8 cellular contexts compared by ENCODE assay signal in genomic region chr19:57363734-57364181, GRCh38. TPM values are rescaled to one million over a fixed set of nuclear protein-coding genes. Genes with fewer than 3 reads are reported as not detected.
A peak's percentile ranks its signal among the peaks of the same experiment; 100 is the strongest.
DNase-seq lines count a peak whose midpoint lies in the region; ATAC-seq and TF ChIP-seq lines count a peak whose summit lies in the region.

No MANE protein-coding gene starts in this region.

- H2BK15ac ChIP-seq in H9 (ENCODE audit: low read depth, low read length): no peak overlapping the region

- H3K14ac ChIP-seq in H9 (ENCODE audit: insufficient read depth, low read length): no peak overlapping the region

- intact Hi-C loops in esophagus muscularis mucosa (cut with DNase I): loop anchor here (2.0 kb wide), 1 partner anchor 25 kb away; the partner anchor contains the start of gene ZNF548

- TF ChIP-seq POLR2A in esophagus muscularis mucosa (IDR thresholded peaks at IDR 0.05; ENCODE audit: low read depth): no peak

- H3K4me1 Mint-ChIP-seq in H9 (peaks cover 9 to 11% of the 10 kb centered on the region in 2 experiments), nephron (peaks cover 19% of the 10 kb centered on the region)

- peak overlapping the region; percentile 78 to 96 (median 87) for H3K9ac ChIP-seq in BLaER1 treated with 17β-estradiol and CSF1 and Interleukin-3, amounts not matched to agents 10 nM and 100 nM
- peak overlapping the region; percentile 52 for H3K9ac ChIP-seq in H9 (ENCODE audit: extremely low read depth, insufficient read length, low read length)

- no peak overlapping the region for H3K18ac ChIP-seq in H9 (ENCODE audit: insufficient read length, low read depth, low read length)

- TF ChIP-seq EP300 in esophagus muscularis mucosa (IDR thresholded peaks at IDR 0.05): no peak

- H3K9me3 Mint-ChIP-seq in H9 (no peaks in the 10 kb centered on the region), nephron (peaks cover 18% of the 10 kb centered on the region)

- H2BK120ac ChIP-seq in H9 (ENCODE audit: low read depth, low read length, poor library complexity, severe bottlenecking): no peak overlapping the region

- H3K27ac ChIP-seq in BLaER1 treated with 17β-estradiol and CSF1 and Interleukin-3, amounts not matched to agents 10 nM and 100 nM: peak overlapping the region; percentile 67 to 88 (median 79)
- H3K27ac ChIP-seq in H9 (ENCODE audit: insufficient read length, low read depth, low read length) (no peak overlapping the region), esophagus muscularis mucosa (replicated peaks in 1 of 4) (peak overlapping the region; percentile 93 to 98 (median 97))

- H3K4me3 Mint-ChIP-seq in H9 (peak overlapping the region; percentile 88 to 92), nephron (peak overlapping the region; percentile 95 to 98 (median 96))

- H4K91ac ChIP-seq in H9 (ENCODE audit: insufficient read length, low read depth, low read length): no peak overlapping the region

- no peak overlapping the region for H2AK5ac ChIP-seq in H9 (ENCODE audit: insufficient read length, low read length)

- H3K27me3 Mint-ChIP-seq in H9 (ENCODE audit: low read depth) (no peaks in the 10 kb centered on the region), nephron (ENCODE audit: low read depth) (no peaks in the 10 kb centered on the region)

- no peak overlapping the region for H2BK20ac ChIP-seq in H9 (ENCODE audit: low read depth, low read length, poor library complexity, severe bottlenecking)

- peak; percentile 28 for ATAC-seq in SK-N-SH treated with all-trans-retinoic acid at 6 μM for 48 hours

- no peak overlapping the region for H2BK5ac ChIP-seq in H9 (ENCODE audit: insufficient read length, low read length)

- H3K79me1 ChIP-seq in H9 (ENCODE audit: insufficient read depth, low read depth, low read length, poor library complexity, severe bottlenecking): no peaks in the 10 kb centered on the region

- no peak overlapping the region for H2BK12ac ChIP-seq in H9 (ENCODE audit: insufficient read length, low read depth, low read length)

- peaks cover 5% of the 10 kb centered on the region for H3K23me2 ChIP-seq in H9 (ENCODE audit: insufficient read length, low read depth, low read length, poor library complexity, severe bottlenecking)

- H4K20me1 ChIP-seq in BLaER1 treated with 17β-estradiol and CSF1 and Interleukin-3, amounts not matched to agents 10 nM and 100 nM: peaks cover 0 to 19% (median 3%) of the 10 kb centered on the region in 11 experiments; a peak in 4 of 22 replicates
- no peaks in the 10 kb centered on the region for H4K20me1 ChIP-seq in H9 (ENCODE audit: control insufficient read depth, insufficient read depth, insufficient read length)

- H4K5ac ChIP-seq in H9 (ENCODE audit: insufficient read length, low read depth, low read length): no peak overlapping the region

- no peaks in the 10 kb centered on the region for H3K9me3 ChIP-seq in BLaER1 treated with 17β-estradiol and CSF1 and Interleukin-3, amounts not matched to agents 10 nM and 100 nM (replicated peaks in 1 of 11)
- no peaks in the 10 kb centered on the region for H3K9me3 ChIP-seq in H9 (ENCODE audit: control insufficient read depth, low read depth, low read length)
- peaks cover 0 to 24% (median 3%) of the 10 kb centered on the region in 4 donors for H3K9me3 ChIP-seq in esophagus muscularis mucosa

- peaks cover 11 to 17% (median 15%) of the 10 kb centered on the region in 10 experiments for H3K4me1 ChIP-seq in BLaER1 treated with 17β-estradiol and CSF1 and Interleukin-3, amounts not matched to agents 10 nM and 100 nM
- H3K4me1 ChIP-seq in H9 (ENCODE audit: insufficient read depth, low read length) (no peaks in the 10 kb centered on the region), esophagus muscularis mucosa (peaks cover 14 to 24% (median 18%) of the 10 kb centered on the region in 4 donors)

- H3K36me3 Mint-ChIP-seq in H9 (ENCODE audit: insufficient read depth in 1 of 3, low read depth in 3 of 3) (peaks cover 0 to 4% (median 0%) of the 10 kb centered on the region in 3 experiments; a peak in 3 of 7 replicates), nephron (ENCODE audit: low read depth) (peaks cover 55% of the 10 kb centered on the region)

- H3K23ac ChIP-seq in H9 (ENCODE audit: insufficient read length, low read depth, low read length): no peak overlapping the region

- no peak overlapping the region for H4K8ac ChIP-seq in H9 (replicated peaks; ENCODE audit: insufficient read length, low read depth, low read length)

- no peak overlapping the region for H3T11ph ChIP-seq in H9 (ENCODE audit: low read length)

- no peak overlapping the region for H3K4ac ChIP-seq in H9 (ENCODE audit: low read depth, low read length)

- H3K27ac Mint-ChIP-seq in H9 (peak overlapping the region in 2 of 3 experiments; percentile 89 to 94; a peak in 4 of 7 replicates), nephron (peak overlapping the region; percentile 21 to 98 (median 92))

- no peak for TF ChIP-seq CTCF in H9 (conservative IDR thresholded peaks at IDR 0.05)
- TF ChIP-seq CTCF in esophagus muscularis mucosa (IDR thresholded peaks at IDR 0.05): no peak
- TF ChIP-seq CTCF in nephron (IDR thresholded peaks at IDR 0.05; ENCODE audit: unreplicated experiment in 3 of 3): no peak

- H3K4me2 ChIP-seq in BLaER1 treated with 17β-estradiol and CSF1 and Interleukin-3, amounts not matched to agents 10 nM and 100 nM: peak overlapping the region; percentile 89 to 98 (median 96)
- H3K4me2 ChIP-seq in H9 (ENCODE audit: insufficient read depth, insufficient read length, low read length): peak overlapping the region; percentile 93

- no peak overlapping the region for H3K56ac ChIP-seq in H9 (ENCODE audit: insufficient read length, low read depth, low read length)

- DNase-seq in H9 (no peak), esophagus muscularis mucosa (ENCODE audit: extremely low spot score) (no peak), foreskin melanocyte (no peak), AML-193 (lab: John Stamatoyannopoulos, UW) (no peak)
- no peak for DNase-seq in stimulated activated CD8-positive, alpha-beta memory T cell treated with anti-CD3 and anti-CD28 coated beads, Interleukin-4, amount 100 ng/mL, for 48 hours

- H3K4me3 ChIP-seq in BLaER1 treated with 17β-estradiol and CSF1 and Interleukin-3, amounts not matched to agents 10 nM and 100 nM: peak overlapping the region; percentile 81 to 93 (median 85)
- H3K4me3 ChIP-seq in esophagus muscularis mucosa: peak overlapping the region; percentile 83 to 94 (median 86)

- no peaks in the 10 kb centered on the region for H3K27me3 ChIP-seq in BLaER1 treated with 17β-estradiol and CSF1 and Interleukin-3, amounts not matched to agents 10 nM and 100 nM
- no peaks in the 10 kb centered on the region for H3K27me3 ChIP-seq in H9 (ENCODE audit: insufficient read depth, low read length)
- no peaks in the 10 kb centered on the region for H3K27me3 ChIP-seq in esophagus muscularis mucosa

- no CpG with 5 or more reads among the region's 14 CpGs for WGBS in H9 (ENCODE audit: extremely low coverage, insufficient read length, low lambda C conversion rate)
- 1% methylated on average over 10 of the region's 14 CpGs for WGBS in esophagus muscularis mucosa

- peaks cover 4% of the 10 kb centered on the region; the same call in 1 of the 2 replicates for H3K79me2 ChIP-seq in H9 (ENCODE audit: insufficient read depth, low read length)

- H2AFZ ChIP-seq in H9 (ENCODE audit: low read length): no peak overlapping the region

- peaks cover 14 to 45% (median 28%) of the 10 kb centered on the region in 11 experiments for H3K36me3 ChIP-seq in BLaER1 treated with 17β-estradiol and CSF1 and Interleukin-3, amounts not matched to agents 10 nM and 100 nM
- H3K36me3 ChIP-seq in esophagus muscularis mucosa: peaks cover 0 to 17% (median 8%) of the 10 kb centered on the region in 4 donors

TF ChIP-seq in SK-N-SH treated with all-trans-retinoic acid at 6 μM for 48 hours, 23 proteins besides CTCF, POLR2A, EP300 and RAD21 (continues in another document):
- TF ChIP-seq CSDC2 (CRISPR knock-in tag; IDR thresholded peaks at IDR 0.05) (no peak), ZFP3 (CRISPR knock-in tag; IDR thresholded peaks at IDR 0.05) (no peak), BACH2 (CRISPR knock-in tag; IDR thresholded peaks at IDR 0.05; ENCODE audit: borderline replicate concordance) (no peak), OSR1 (CRISPR knock-in tag; IDR thresholded peaks at IDR 0.05) (no peak), ZNF565 (CRISPR knock-in tag; conservative IDR thresholded peaks at IDR 0.05; ENCODE audit: low read depth) (no peak), ZNF70 (CRISPR knock-in tag; IDR thresholded peaks at IDR 0.05) (no peak), ARNTL (CRISPR knock-in tag; IDR thresholded peaks at IDR 0.05; ENCODE audit: borderline replicate concordance, low read depth) (no peak)
- TF ChIP-seq, protein P1, sequence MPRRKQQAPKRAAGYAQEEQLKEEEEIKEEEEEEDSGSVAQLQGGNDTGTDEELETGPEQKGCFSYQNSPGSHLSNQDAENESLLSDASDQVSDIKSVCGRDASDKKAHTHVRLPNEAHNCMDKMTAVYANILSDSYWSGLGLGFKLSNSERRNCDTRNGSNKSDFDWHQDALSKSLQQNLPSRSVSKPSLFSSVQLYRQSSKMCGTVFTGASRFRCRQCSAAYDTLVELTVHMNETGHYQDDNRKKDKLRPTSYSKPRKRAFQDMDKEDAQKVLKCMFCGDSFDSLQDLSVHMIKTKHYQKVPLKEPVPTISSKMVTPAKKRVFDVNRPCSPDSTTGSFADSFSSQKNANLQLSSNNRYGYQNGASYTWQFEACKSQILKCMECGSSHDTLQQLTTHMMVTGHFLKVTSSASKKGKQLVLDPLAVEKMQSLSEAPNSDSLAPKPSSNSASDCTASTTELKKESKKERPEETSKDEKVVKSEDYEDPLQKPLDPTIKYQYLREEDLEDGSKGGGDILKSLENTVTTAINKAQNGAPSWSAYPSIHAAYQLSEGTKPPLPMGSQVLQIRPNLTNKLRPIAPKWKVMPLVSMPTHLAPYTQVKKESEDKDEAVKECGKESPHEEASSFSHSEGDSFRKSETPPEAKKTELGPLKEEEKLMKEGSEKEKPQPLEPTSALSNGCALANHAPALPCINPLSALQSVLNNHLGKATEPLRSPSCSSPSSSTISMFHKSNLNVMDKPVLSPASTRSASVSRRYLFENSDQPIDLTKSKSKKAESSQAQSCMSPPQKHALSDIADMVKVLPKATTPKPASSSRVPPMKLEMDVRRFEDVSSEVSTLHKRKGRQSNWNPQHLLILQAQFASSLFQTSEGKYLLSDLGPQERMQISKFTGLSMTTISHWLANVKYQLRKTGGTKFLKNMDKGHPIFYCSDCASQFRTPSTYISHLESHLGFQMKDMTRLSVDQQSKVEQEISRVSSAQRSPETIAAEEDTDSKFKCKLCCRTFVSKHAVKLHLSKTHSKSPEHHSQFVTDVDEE (CRISPR knock-in tag; IDR thresholded peaks at IDR 0.05): no peak

RNA-seq across cellular contexts. Expression of gene TRAPPC2B, which starts 0.4 kb away (rescaled TPM):
- total RNA-seq in H9 (2021): 10.0 and 12.4 TPM in 2 replicates
- total RNA-seq in esophagus muscularis mucosa: 10 to 100 TPM; 12.9 to 29.5 (median 20.2) TPM

RNA-seq across cellular contexts. Expression of gene ZNF547, which starts 0.4 kb away (rescaled TPM):
- total RNA-seq in H9 (2021): 3.5 and 3.8 TPM in 2 replicates
- total RNA-seq in esophagus muscularis mucosa: 1 to 10 TPM; 1.4 to 3.3 (median 2.8) TPM

RNA-seq across cellular contexts. Expression of gene ZNF304, which starts 12.7 kb away (rescaled TPM):
- total RNA-seq in H9 (2021): 13.5 and 13.9 TPM in 2 replicates
- total RNA-seq in esophagus muscularis mucosa: 10 to 100 TPM in 1 of 4 donors, 1 to 10 TPM in 3; 7.1 to 12.4 (median 8.5) TPM

RNA-seq across cellular contexts. Expression of gene ZNF548, which starts 25.9 kb away (rescaled TPM):
- total RNA-seq in H9 (2021) (13.0 and 13.9 TPM in 2 replicates), esophagus muscularis mucosa (10 to 100 TPM; 20.2 to 26.3 (median 23.6) TPM)

RNA-seq across cellular contexts. Expression of gene ZNF543, which starts 43.5 kb away (rescaled TPM):
- total RNA-seq in H9 (2021) (8.2 and 8.4 TPM in 2 replicates), esophagus muscularis mucosa (1 to 10 TPM; 6.6 to 9.1 (median 8.3) TPM)
